Comparison of ENCODE assay signal across 30 cellular contexts in the genomic region with DNA sequence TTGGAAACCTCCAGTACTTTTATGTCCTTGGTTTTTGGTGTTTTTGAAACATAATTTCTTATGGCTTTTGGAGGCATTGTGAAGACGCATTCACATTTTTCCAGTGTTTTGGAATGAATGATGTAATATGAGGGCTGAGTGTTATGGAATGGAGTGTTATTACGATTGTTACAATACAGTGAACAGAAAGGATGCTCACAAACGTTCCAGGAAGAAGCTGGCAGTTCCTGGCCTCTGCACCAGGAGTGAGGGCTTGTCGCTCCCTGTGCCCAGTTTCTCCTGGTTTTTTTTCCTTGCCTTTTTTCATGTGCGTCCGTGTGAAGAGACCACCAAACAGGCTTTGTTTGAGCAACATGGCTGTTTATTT. TPM values are rescaled to one million over a fixed set of nuclear protein-coding genes. Genes with fewer than 3 reads are reported as not detected.
A peak's percentile ranks its signal among the peaks of the same experiment; 100 is the strongest.
DNase-seq lines count a peak whose midpoint lies in the region; ATAC-seq, FAIRE-seq and TF ChIP-seq lines count a peak whose summit lies in the region.
"Had no signal": no experiment of that assay in that cellular context is flagged by ENCODE, and none has a peak within 500 bp of the region (broad histone marks: within the 10 kb centered on the region; RNA-seq: fewer than 3 reads in every experiment).

No MANE protein-coding gene starts in this region.

- no peaks in the 10 kb centered on the region for H3K79me2 ChIP-seq in GM23338 (replicated peaks; ENCODE audit: insufficient read depth)
- H3K79me2 ChIP-seq in K562 (ENCODE audit: control insufficient read depth, insufficient read depth, low read length): peaks cover 9% of the 10 kb centered on the region; the same call in 2 of the 3 replicates

- intact Hi-C loops in K562 (cut with micrococcal nuclease) (no loop called here), right cardiac atrium (cut with DNase I) (no loop called here), natural killer cell (cut with micrococcal nuclease) (loop anchor here (10.0 kb wide), 1 partner anchor 506 kb away; a partner anchor contains a TSS)

- ATAC-seq in GM23338: no peak
- peak; percentile 17; the same call in 1 of the 3 replicates for ATAC-seq in K562
- ATAC-seq in right cardiac atrium: no peak
- no peak for ATAC-seq in natural killer cell
- ATAC-seq: activated CD8-positive, alpha-beta memory T cell treated with anti-CD3 and anti-CD28 coated beads, Interleukin-2, amount 10 ng/mL, durations not matched to agents 7 days and 5 days; T-cell had no signal

- no peak overlapping the region for H3K4me3 ChIP-seq in GM23338
- no peak overlapping the region for H3K4me3 ChIP-seq in K562
- no peak overlapping the region for H3K4me3 ChIP-seq in right cardiac atrium (ENCODE audit: low read length)
- no peak overlapping the region for H3K4me3 ChIP-seq in rectal smooth muscle tissue (ENCODE audit: low read length)
- H3K4me3 ChIP-seq: adrenal gland, BLaER1, colonic mucosa, lung, SJCRH30, upper lobe of right lung had no signal

- H3K4me2 ChIP-seq in GM23338 (0 out of 2 replicates have a peak overlapping the region, but pooled peaks have one; percentile 15), K562 (ENCODE audit: insufficient read depth, low read length) (peak overlapping the region; percentile 16; the same call in 1 of the 2 replicates)
- H3K4me2 ChIP-seq: BLaER1 had no signal

- no peaks in the 10 kb centered on the region for H3K27me3 ChIP-seq in GM23338 (ENCODE audit: insufficient read depth)
- no peaks in the 10 kb centered on the region for H3K27me3 ChIP-seq in K562 (ENCODE audit: control insufficient read depth in 2 of 2, insufficient read depth in 2 of 2, low read length in 2 of 2)
- H3K27me3 ChIP-seq in right cardiac atrium (ENCODE audit: control insufficient read depth, insufficient read depth): no peaks in the 10 kb centered on the region
- no peaks in the 10 kb centered on the region for H3K27me3 ChIP-seq in rectal smooth muscle tissue (ENCODE audit: control insufficient read depth, insufficient read depth, low read length)
- H3K27me3 ChIP-seq: adrenal gland, BLaER1, brain microvascular endothelial cell, colonic mucosa, SJCRH30, upper lobe of right lung had no signal

- H3K9me3 Mint-ChIP-seq in GM23338 (no peaks in the 10 kb centered on the region), natural killer cell (no peaks in the 10 kb centered on the region)
- H3K9me3 Mint-ChIP-seq: activated T-cell treated with anti-CD3 and anti-CD28 coated beads, Interleukin-2, amount 50 U/mL, for 72 hours; T-cell had no signal

- in situ Hi-C loops in K562 (cut with MboI): no loop called here

- H3F3A ChIP-seq in GM23338 (replicated peaks; ENCODE audit: low read depth): no peaks in the 10 kb centered on the region

- no peak for TF ChIP-seq EP300 in K562 (IDR thresholded peaks at IDR 0.05; ENCODE audit: low read length)

- POLR2A ChIA-PET in K562 (lab: Yijun Ruan, JAX): interaction anchor here (0.6 to 7.6 kb wide), 5 partner anchors 8 to 607 kb away, joined by 5 to 97 read pairs (median 8); a partner anchor contains a TSS

- no peak for TF ChIP-seq CTCF in GM23338 (conservative IDR thresholded peaks at IDR 0.05; ENCODE audit: low read depth in 2 of 2)
- no peak for TF ChIP-seq CTCF in K562 (IDR thresholded peaks at IDR 0.05 in 2 of 3, conservative IDR thresholded peaks at IDR 0.05 in 1 of 3; ENCODE audit: insufficient read depth in 2 of 3, low read depth in 1 of 3, low read length in 3 of 3)
- TF ChIP-seq CTCF in natural killer cell (IDR thresholded peaks at IDR 0.05): no peak

- no peak overlapping the region for H3K27ac Mint-ChIP-seq in GM23338
- H3K27ac Mint-ChIP-seq in natural killer cell: no peak overlapping the region
- H3K27ac Mint-ChIP-seq: activated CD8-positive, alpha-beta memory T cell treated with anti-CD3 and anti-CD28 coated beads, Interleukin-2, amount 10 ng/mL, durations not matched to agents 7 days and 5 days; activated T-cell treated with anti-CD3 and anti-CD28 coated beads, Interleukin-2, amount 50 U/mL, for 72 hours; T-cell had no signal

- no peak for FAIRE-seq in K562 (lab: Jason Lieb, UNC)
- FAIRE-seq: RCC 7860 had no signal

- CTCF ChIA-PET in K562 (lab: Yijun Ruan, JAX; ENCODE audit: low intra/inter-chr PET ratio): no interaction called here

- no peak for TF ChIP-seq POLR2A in K562 (conservative IDR thresholded peaks at IDR 0.05)

- H3K9me3 ChIP-seq in K562 (replicated peaks; ENCODE audit: control insufficient read depth, insufficient read depth, low read depth, low read length) (no peaks in the 10 kb centered on the region), right cardiac atrium (ENCODE audit: control insufficient read depth, low read length) (no peaks in the 10 kb centered on the region)
- H3K9me3 ChIP-seq: adrenal gland, BLaER1, colonic mucosa, SJCRH30, upper lobe of right lung had no signal

- no peak for TF ChIP-seq RAD21 in K562 (CRISPR knock-in tag; conservative IDR thresholded peaks at IDR 0.05 in 1 of 2, IDR thresholded peaks at IDR 0.05 in 1 of 2)

- H3K27ac ChIP-seq in GM23338 (ENCODE audit: low read depth) (no peak overlapping the region), K562 (ENCODE audit: extremely low read depth, low read depth, low read length) (peak overlapping the region; percentile 51; the same call in 2 of the 3 replicates), right cardiac atrium (ENCODE audit: low read length) (peak overlapping the region; percentile 17), rectal smooth muscle tissue (ENCODE audit: low read depth, low read length) (peak overlapping the region; percentile 64)
- H3K27ac ChIP-seq: adrenal gland, BLaER1, brain microvascular endothelial cell, colonic mucosa, SJCRH30, upper lobe of right lung had no signal

- H3K9ac ChIP-seq in K562 (ENCODE audit: insufficient read depth in 1 of 2, low read depth in 2 of 2, low read length in 2 of 2): peak overlapping the region in 1 of 2 experiments; percentile 34; a peak in 1 of 4 replicates
- no peak overlapping the region for H3K9ac ChIP-seq in rectal smooth muscle tissue (ENCODE audit: low read length)
- H3K9ac ChIP-seq: BLaER1 had no signal

- no peaks in the 10 kb centered on the region for H3K9me1 ChIP-seq in K562 (ENCODE audit: control insufficient read depth, insufficient read depth, low read length)

- H3K9me2 ChIP-seq in GM23338 (ENCODE audit: insufficient read depth): peaks cover 7% of the 10 kb centered on the region

- no TSS peak for BruUV-seq in K562 (replicated peaks; lab: Mats Ljungman, UMichigan)

- H2AFZ ChIP-seq in GM23338: peak overlapping the region; percentile 73; the same call in 1 of the 2 replicates
- H2AFZ ChIP-seq in K562 (ENCODE audit: low read depth, low read length): no peak overlapping the region

- H3K4me3 Mint-ChIP-seq in GM23338 (no peak overlapping the region; the same call in 2 of the 3 replicates), natural killer cell (no peak overlapping the region)
- H3K4me3 Mint-ChIP-seq: activated CD8-positive, alpha-beta memory T cell treated with anti-CD3 and anti-CD28 coated beads, Interleukin-2, amount 10 ng/mL, durations not matched to agents 7 days and 5 days; activated T-cell treated with anti-CD3 and anti-CD28 coated beads, Interleukin-2, amount 50 U/mL, for 72 hours; neural crest cell; T-cell had no signal

- H3K36me3 ChIP-seq in GM23338 (ENCODE audit: insufficient read depth): no peaks in the 10 kb centered on the region
- H3K36me3 ChIP-seq in K562 (ENCODE audit: control insufficient read depth, insufficient read depth, low read length): peaks cover 53% of the 10 kb centered on the region
- no peaks in the 10 kb centered on the region for H3K36me3 ChIP-seq in rectal smooth muscle tissue (ENCODE audit: control insufficient read depth, insufficient read depth, low read length)
- H3K36me3 ChIP-seq: adrenal gland, BLaER1, brain microvascular endothelial cell, colonic mucosa, upper lobe of right lung had no signal

- H3K4me1 Mint-ChIP-seq in GM23338: peaks cover 19% of the 10 kb centered on the region
- H3K4me1 Mint-ChIP-seq in natural killer cell: peaks cover 1 to 2% of the 10 kb centered on the region in 2 donors
- H3K4me1 Mint-ChIP-seq: activated CD8-positive, alpha-beta memory T cell treated with anti-CD3 and anti-CD28 coated beads, Interleukin-2, amount 10 ng/mL, durations not matched to agents 7 days and 5 days; IgD-negative memory B cell; T-cell had no signal

- DNase-seq in GM23338 (ENCODE audit: low spot score) (no peak), K562 (ENCODE audit: extremely low read depth in 1 of 4, low spot score in 3 of 4) (no peak), right cardiac atrium (no peak), NCI-H748 treated with DMSO at 0.1 percent for 48 hours (lab: John Stamatoyannopoulos, UW) (no peak), natural killer cell (no peak)
- no peak for DNase-seq in stimulated activated CD4-positive, alpha-beta T cell treated with anti-CD3 and anti-CD28 coated beads, Interleukin-2, amount 100 ng/mL, for 48 hours
- DNase-seq in stimulated activated CD4-positive, alpha-beta T cell treated with anti-CD3 and anti-CD28 coated beads, Interleukin-2, amount 100 ng/mL, for 24 hours: no peak
- DNase-seq: ACHN; activated CD4-positive, CD25-positive, alpha-beta regulatory T cell; activated CD8-positive, alpha-beta memory T cell treated with anti-CD3 and anti-CD28 coated beads, Interleukin-2, amount 10 ng/mL, durations not matched to agents 7 days and 5 days; activated naive CD4-positive, alpha-beta T cell; activated T-cell treated with anti-CD3 and anti-CD28 coated beads, Interleukin-2, amount 50 U/mL, for 72 hours; adrenal gland; brain microvascular endothelial cell; colonic mucosa; effector CD8-positive, alpha-beta T cell; foreskin melanocyte; NCI-H1105; NCI-H1930; NCI-H2227 treated with DMSO at 0.1 percent for 48 hours; SJCRH30; T-cell; upper lobe of right lung had no signal

- H3K36me3 Mint-ChIP-seq in GM23338 (ENCODE audit: low read depth) (no peaks in the 10 kb centered on the region), natural killer cell (no peaks in the 10 kb centered on the region)
- H3K36me3 Mint-ChIP-seq: activated CD8-positive, alpha-beta memory T cell treated with anti-CD3 and anti-CD28 coated beads, Interleukin-2, amount 10 ng/mL, durations not matched to agents 7 days and 5 days; IgD-negative memory B cell; T-cell had no signal

- 83% methylated on average over 6 of the region's 6 CpGs for WGBS in K562 (ENCODE audit: insufficient coverage, low coverage, missing lambda C conversion rate)
- 66% methylated on average over 6 of the region's 6 CpGs for WGBS in right cardiac atrium

- H3K27me3 Mint-ChIP-seq in GM23338 (ENCODE audit: insufficient read depth, low read depth, poor library complexity) (peaks cover 8% of the 10 kb centered on the region), natural killer cell (ENCODE audit: low read depth in 2 of 2) (peaks cover 6 to 11% of the 10 kb centered on the region in 2 donors)

- H3K4me1 ChIP-seq in GM23338 (ENCODE audit: insufficient read depth): peaks cover 18% of the 10 kb centered on the region; the same call in 1 of the 2 replicates
- peaks cover 9 to 18% of the 10 kb centered on the region in 2 experiments; a peak in 4 of 5 replicates for H3K4me1 ChIP-seq in K562 (replicated peaks in 1 of 2; ENCODE audit: control insufficient read depth in 2 of 2, insufficient read depth in 2 of 2, low read length in 2 of 2)
- peaks cover 6% of the 10 kb centered on the region for H3K4me1 ChIP-seq in right cardiac atrium (ENCODE audit: control insufficient read depth, insufficient read depth, low read length)
- H3K4me1 ChIP-seq in rectal smooth muscle tissue (ENCODE audit: control insufficient read depth, insufficient read depth, low read length): peaks cover 11% of the 10 kb centered on the region
- H3K4me1 ChIP-seq: adrenal gland, colonic mucosa had no signal

- H4K20me1 ChIP-seq in GM23338 (replicated peaks; ENCODE audit: insufficient read depth): no peaks in the 10 kb centered on the region
- H4K20me1 ChIP-seq in K562 (replicated peaks; ENCODE audit: control insufficient read depth, insufficient read depth, low read length): no peaks in the 10 kb centered on the region; the same call in 1 of the 2 replicates
- H4K20me1 ChIP-seq: BLaER1 had no signal

RNA-seq across cellular contexts. Expression of a gene that starts 20.3 kb away (rescaled TPM):
- 0.35 and 1.3 TPM in 2 replicates for total RNA-seq in GM23338 (2014; rRNA removed; shearing (Covaris generic))
- polyA plus RNA-seq in GM23338 (2016; fragmentation: Nextera tagmentation; extraction: Ambion mirVana) (0.23 and 0.64 TPM in 2 replicates), K562 (2011; rRNA removed) (66.7 and 72.1 TPM in 2 replicates), K562 (2014; fragmentation: Illumina TruSeq; extraction: Trizol) (83.7 and 85.6 TPM in 2 replicates), K562 (2014; fragmentation: Nextera tagmentation; extraction: Ambion mirVana) (10 to 100 TPM; 42.0 to 47.8 TPM), K562 (2014; rRNA removed) (45.6 and 49.8 TPM in 2 replicates), right cardiac atrium (123 TPM)
- 58.9 and 89.1 TPM in 2 replicates for total RNA-seq in K562 (2011; cell fraction: chromatin; rRNA removed; ENCODE audit: low replicate concordance)
- total RNA-seq in K562 (2011; cell fraction: nucleolus; rRNA removed): 52.6 and 53.0 TPM in 2 replicates
- 58.1 and 58.7 TPM in 2 replicates for total RNA-seq in K562 (2011; cell fraction: nucleoplasm; rRNA removed)
- total RNA-seq in K562 (2014; rRNA removed) (42.5 and 46.2 TPM in 2 replicates), K562 (2014; rRNA removed; fragmentation: Illumina TruSeq; extraction: Trizol) (34.1 and 34.6 TPM in 2 replicates), K562 (2015; rRNA removed; fragmentation: Illumina TruSeq; extraction: Trizol) (52.9 and 53.5 TPM in 2 replicates), K562 (2021) (64.1 and 73.7 TPM in 2 replicates), right cardiac atrium (10 to 100 TPM; 68.2 to 80.6 (median 72.0) TPM), natural killer cell (1 to 10 TPM in 2 of 3 donors, under 1 TPM in 1; 0.95 to 3.4 (median 3.2) TPM)
- polyA plus RNA-seq in K562 (2011; cell fraction: cytosol; rRNA removed): 97.7 and 111 TPM in 2 replicates
- 50.2 and 57.5 TPM in 2 replicates for polyA plus RNA-seq in K562 (2011; cell fraction: nucleus; rRNA removed)
- polyA plus RNA-seq in K562 (2012): 80.2 and 117 TPM in 2 replicates
- 82.0 and 85.1 TPM in 2 replicates for polyA minus RNA-seq in K562 (2011; rRNA and poly(A)+ RNA removed)
- 38.0 and 45.0 TPM in 2 replicates for polyA minus RNA-seq in K562 (2011; cell fraction: cytosol; rRNA and poly(A)+ RNA removed)
- 26.5 and 45.9 TPM in 2 replicates for polyA minus RNA-seq in K562 (2011; cell fraction: nucleus; rRNA and poly(A)+ RNA removed)
- total RNA-seq: activated T-cell treated with anti-CD3 and anti-CD28 coated beads, Interleukin-2, amount 50 U/mL, for 72 hours; G401 had no signal

Comparison
In these comparisons a context has a peak if more than half of its experiments do, and no peak if none do; other contexts are left out.
1. RNA of a gene that starts 20.3 kb away (total RNA-seq): 68.2 to 80.6 TPM in right cardiac atrium and 34.1 to 89.1 TPM in K562; 0.95 to 3.4 TPM in natural killer cell and 0.35 to 1.3 TPM in GM23338; every median in the first group is over 4 times any median in the second.